Comparison of ENCODE assay signal across 10 cellular contexts in the genomic region with DNA sequence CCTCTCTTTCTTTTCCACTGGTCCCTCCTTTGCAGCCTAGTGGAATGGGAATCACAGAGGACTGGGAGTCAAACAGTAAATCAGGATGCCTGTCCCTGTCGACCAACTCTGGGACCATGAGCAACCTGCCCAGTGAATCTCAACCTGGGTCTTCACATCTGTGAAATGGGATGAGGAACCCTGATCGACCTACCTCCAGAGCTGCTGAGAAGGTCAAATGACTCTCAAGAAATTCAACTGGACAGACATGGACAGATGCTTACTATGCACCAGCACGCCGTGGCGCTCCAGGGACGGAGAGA.
DNase-seq lines count a peak whose midpoint lies in the region; ATAC-seq and TF ChIP-seq lines count a peak whose summit lies in the region.
"Had no signal": no experiment of that assay in that cellular context is flagged by ENCODE, and none has a peak within 500 bp of the region (broad histone marks: within the 10 kb centered on the region; RNA-seq: fewer than 3 reads in every experiment).

No MANE protein-coding gene starts in this region.

- H3K56ac ChIP-seq in IMR-90 (ENCODE audit: extremely low read depth, insufficient read depth, low read length): no peak overlapping the region

- no TSS peak for BruUV-seq in IMR-90 (replicated peaks; lab: Mats Ljungman, UMichigan)

- peaks cover 3% of the 10 kb centered on the region for H3K27me3 Mint-ChIP-seq in brain

- H2AK5ac ChIP-seq in IMR-90 (ENCODE audit: low read depth, low read length) (no peak overlapping the region), mesenchymal stem cell (ENCODE audit: low read length, severe bottlenecking) (no peak overlapping the region)

- 67% methylated on average over 6 of the region's 6 CpGs; no CpG with 5 or more reads in 1 of the 2 experiments for WGBS in IMR-90 (ENCODE audit: extremely low coverage in 2 of 2, insufficient read length in 1 of 2), 2 experiments
- 87% methylated on average over 6 of the region's 6 CpGs for WGBS in mesenchymal stem cell

- POLR2A ChIA-PET in IMR-90 (lab: Charles Lee; ENCODE audit: unreplicated experiment): no interaction called here

- no peaks in the 10 kb centered on the region for H3K36me3 Mint-ChIP-seq in brain

- TF ChIP-seq POLR2A in IMR-90 (IDR thresholded peaks at IDR 0.05; ENCODE audit: low read depth, low read length): no peak

- dilution Hi-C loops in IMR-90 (cut with HindIII; ENCODE audit: low sequenced_read_pairs, unreplicated experiment): no loop called here

- CTCF ChIA-PET in IMR-90 (lab: Yijun Ruan, JAX): interaction anchor here (0.6 to 2.8 kb wide), 7 partner anchors 11 to 319 kb away, joined by 3 to 13 read pairs (median 3); no protein-coding TSS in a partner anchor

- TF ChIP-seq CTCF in IMR-90 (conservative IDR thresholded peaks at IDR 0.05; ENCODE audit: low read depth, low read length) (no peak), brain (conservative IDR thresholded peaks at IDR 0.05) (no peak)

- H3K9ac ChIP-seq in IMR-90 (ENCODE audit: low read depth, low read length): no peak overlapping the region
- H3K9ac ChIP-seq in mesenchymal stem cell (ENCODE audit: low read length): peak overlapping the region; percentile 57
- H3K9ac ChIP-seq: KMS-11 had no signal

- no peaks in the 10 kb centered on the region for H4K20me1 ChIP-seq in IMR-90 (ENCODE audit: insufficient read depth, low read length)

- no peak for TF ChIP-seq RAD21 in IMR-90 (IDR thresholded peaks at IDR 0.05; ENCODE audit: low read length)

- DNase-seq in IMR-90: no peak
- no peak for DNase-seq in mesenchymal stem cell
- no peak for DNase-seq in substantia nigra (lab: John Stamatoyannopoulos, UW)
- DNase-seq in T-helper 9 cell: no peak
- no peak for DNase-seq in COLO829 (ENCODE audit: low spot score)
- DNase-seq: kidney had no signal

- no peak overlapping the region for H3K4me3 ChIP-seq in IMR-90 (ENCODE audit: insufficient read depth, low read depth, low read length)
- peak overlapping the region in 1 of 2 experiments; percentile 50 for H3K4me3 ChIP-seq in mesenchymal stem cell (ENCODE audit: insufficient read depth in 1 of 2, low read depth in 1 of 2, low read length in 2 of 2)
- H3K4me3 ChIP-seq: SJSA1 had no signal

- H3K9me1 ChIP-seq in IMR-90 (ENCODE audit: insufficient read depth, low read length): no peaks in the 10 kb centered on the region

- no peak overlapping the region for H3K27ac ChIP-seq in IMR-90 (ENCODE audit: insufficient read depth, low read length)
- no peak overlapping the region for H3K27ac ChIP-seq in mesenchymal stem cell (ENCODE audit: low read length, poor library complexity, severe bottlenecking)
- peak overlapping the region; percentile 13 for H3K27ac ChIP-seq in substantia nigra (ENCODE audit: low read depth, low read length, poor library complexity, severe bottlenecking)
- H3K27ac ChIP-seq: KMS-11, SJSA1 had no signal

- H3K27ac Mint-ChIP-seq in brain: peak overlapping the region; percentile 33 to 90 (median 76)

- H2BK120ac ChIP-seq in IMR-90 (ENCODE audit: low read depth, low read length): no peak overlapping the region
- H2BK120ac ChIP-seq in mesenchymal stem cell (ENCODE audit: low read depth, low read length): no peak overlapping the region

- ATAC-seq in IMR-90 (ENCODE audit: low read depth) (no peak; the same call in 1 of the 2 replicates), GM21737 (IDR thresholded peaks at IDR 0.05; ENCODE audit: unreplicated experiment) (no peak)

- H3K9me3 Mint-ChIP-seq in brain: peaks cover 0 to 4% (median 0%) of the 10 kb centered on the region in 5 experiments

- no peaks in the 10 kb centered on the region for H3K9me3 ChIP-seq in IMR-90 (ENCODE audit: control insufficient read depth, insufficient read depth, low read length)
- no peaks in the 10 kb centered on the region for H3K9me3 ChIP-seq in mesenchymal stem cell (ENCODE audit: control insufficient read depth, low read length)
- H3K9me3 ChIP-seq: SJSA1 had no signal

- peaks cover 89% of the 10 kb centered on the region for H3K4me1 Mint-ChIP-seq in brain

- H3K4me3 Mint-ChIP-seq in brain: peak overlapping the region in 3 of 5 experiments; percentile 46 to 58 (median 53)

- in situ Hi-C loops in IMR-90 (cut with MboI; ENCODE audit: low sequenced_read_pairs): no loop called here

- H2BK15ac ChIP-seq in IMR-90 (ENCODE audit: low read depth, low read length) (no peak overlapping the region), mesenchymal stem cell (ENCODE audit: low read depth, poor library complexity, severe bottlenecking) (no peak overlapping the region)

- H2BK5ac ChIP-seq in IMR-90 (ENCODE audit: low read depth, low read length, poor library complexity, severe bottlenecking): no peak overlapping the region
- H2BK5ac ChIP-seq in mesenchymal stem cell (ENCODE audit: low read depth, low read length, poor library complexity, severe bottlenecking): no peak overlapping the region

- no peak overlapping the region for H4K91ac ChIP-seq in IMR-90 (ENCODE audit: insufficient read depth, low read depth, low read length)
- no peak overlapping the region for H4K91ac ChIP-seq in mesenchymal stem cell (ENCODE audit: low read length)

- H3K79me1 ChIP-seq in IMR-90 (ENCODE audit: low read depth in 1 of 2, low read length in 2 of 2) (no peaks in the 10 kb centered on the region), mesenchymal stem cell (replicated peaks; ENCODE audit: low read length, poor library complexity, severe bottlenecking) (no peaks in the 10 kb centered on the region)

- H3K14ac ChIP-seq in IMR-90 (replicated peaks; ENCODE audit: low read depth, low read length): no peak overlapping the region
- no peak overlapping the region for H3K14ac ChIP-seq in mesenchymal stem cell (ENCODE audit: low read length in 2 of 2)

- H2AFZ ChIP-seq in IMR-90 (replicated peaks; ENCODE audit: low read length, poor library complexity) (peak overlapping the region; percentile 86), mesenchymal stem cell (ENCODE audit: low read depth, low read length) (no peak overlapping the region)

- no peak overlapping the region for H4K5ac ChIP-seq in IMR-90 (ENCODE audit: low read depth, low read length)

- H2BK12ac ChIP-seq in mesenchymal stem cell (ENCODE audit: low read length in 2 of 2): peak overlapping the region in 1 of 2 experiments; percentile 17

- H3K4me2 ChIP-seq in IMR-90 (ENCODE audit: low read depth, low read length) (no peak overlapping the region), mesenchymal stem cell (ENCODE audit: low read length, poor library complexity, severe bottlenecking) (no peak overlapping the region)
- H3K4me2 ChIP-seq: KMS-11 had no signal

- peaks cover 9% of the 10 kb centered on the region; the same call in 1 of the 2 replicates for H3K4me1 ChIP-seq in IMR-90 (ENCODE audit: control insufficient read depth, insufficient read depth, low read length)
- H3K4me1 ChIP-seq in mesenchymal stem cell (ENCODE audit: control insufficient read depth, insufficient read depth, low read depth, low read length): peaks cover 38% of the 10 kb centered on the region

- H3K27me3 ChIP-seq in IMR-90 (ENCODE audit: control insufficient read depth, insufficient read depth, low read length): peaks cover 9% of the 10 kb centered on the region; the same call in 1 of the 2 replicates
- no peaks in the 10 kb centered on the region for H3K27me3 ChIP-seq in mesenchymal stem cell (ENCODE audit: control insufficient read depth in 1 of 2, insufficient read depth in 1 of 2, low read length in 2 of 2)
- H3K27me3 ChIP-seq: SJSA1 had no signal

- H3K23ac ChIP-seq in IMR-90 (ENCODE audit: low read depth, low read length) (0 out of 2 replicates have a peak overlapping the region, but pooled peaks have one; percentile 6), mesenchymal stem cell (ENCODE audit: low read length in 2 of 2) (no peak overlapping the region)

- peak overlapping the region; percentile 80 for H2AK9ac ChIP-seq in IMR-90 (replicated peaks; ENCODE audit: low read depth, low read length, poor library complexity)

- H3K4ac ChIP-seq in IMR-90 (ENCODE audit: low read depth, low read length) (no peak overlapping the region), mesenchymal stem cell (ENCODE audit: low read depth in 1 of 2, low read length in 2 of 2) (no peak overlapping the region)

- no peak overlapping the region for H3K18ac ChIP-seq in IMR-90 (ENCODE audit: low read depth, low read length)
- peak overlapping the region in 1 of 2 experiments; percentile 16 for H3K18ac ChIP-seq in mesenchymal stem cell (ENCODE audit: low read depth in 1 of 2, low read length in 2 of 2)

- no peak overlapping the region for H2BK20ac ChIP-seq in IMR-90 (ENCODE audit: low read depth, low read length)

- H4K8ac ChIP-seq in IMR-90 (ENCODE audit: low read depth in 2 of 2, low read length in 2 of 2): no peak overlapping the region; a peak in 1 of 4 replicates
- H4K8ac ChIP-seq in mesenchymal stem cell (ENCODE audit: low read length): no peak overlapping the region

- H3K36me3 ChIP-seq in IMR-90 (ENCODE audit: control insufficient read depth, insufficient read depth, low read length) (no peaks in the 10 kb centered on the region), mesenchymal stem cell (ENCODE audit: control insufficient read depth in 1 of 2, insufficient read depth in 2 of 2, low read depth in 1 of 2, low read length in 2 of 2) (no peaks in the 10 kb centered on the region)
- H3K36me3 ChIP-seq: SJSA1 had no signal

- intact Hi-C loops in IMR-90 (cut with micrococcal nuclease): no loop called here

TF ChIP-seq in IMR-90, 13 proteins besides CTCF, POLR2A, EP300 and RAD21 (continues in another document):
- TF ChIP-seq RCOR1 (IDR thresholded peaks at IDR 0.05; ENCODE audit: insufficient replicate concordance, low read length): no peak
- no peak for TF ChIP-seq SMC3 (IDR thresholded peaks at IDR 0.05; ENCODE audit: low read depth, low read length)
- no peak for TF ChIP-seq MAFK (IDR thresholded peaks at IDR 0.05; ENCODE audit: low read depth, low read length)
- TF ChIP-seq MAZ (IDR thresholded peaks at IDR 0.05; ENCODE audit: borderline replicate concordance, low read depth, low read length): no peak
- TF ChIP-seq FOS (IDR thresholded peaks at IDR 0.05; ENCODE audit: low read depth, low read length): no peak
- TF ChIP-seq ELK1 (IDR thresholded peaks at IDR 0.05; ENCODE audit: borderline replicate concordance, low read depth, low read length): no peak
